In the genomic region with DNA sequence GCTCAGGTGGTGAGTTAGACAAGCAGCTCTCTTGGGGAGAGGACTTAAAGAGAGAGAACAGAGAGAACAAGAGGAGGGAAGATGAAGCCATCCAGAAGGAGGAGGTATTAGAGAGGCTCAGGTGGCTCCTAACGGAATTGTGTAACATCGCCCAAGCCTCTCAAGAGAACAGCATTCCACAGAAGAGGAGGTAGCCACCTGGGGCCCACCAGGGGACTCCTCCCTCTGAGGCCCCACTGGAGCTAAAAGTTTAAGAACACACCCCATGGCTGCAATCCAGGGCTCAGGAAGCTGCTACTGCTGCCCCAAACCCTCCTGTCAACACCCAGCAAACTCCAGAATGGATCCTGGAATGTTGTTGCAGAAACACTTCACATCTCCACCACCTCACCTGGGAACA, we compare ENCODE assay signal across 24 cellular contexts. TPM values are rescaled to one million over a fixed set of nuclear protein-coding genes. Genes with fewer than 3 reads are reported as not detected.
DNase-seq lines count a peak whose midpoint lies in the region; ATAC-seq and TF ChIP-seq lines count a peak whose summit lies in the region.
"Had no signal": no experiment of that assay in that cellular context is flagged by ENCODE, and none has a peak within 500 bp of the region (broad histone marks: within the 10 kb centered on the region; RNA-seq: fewer than 3 reads in every experiment).

No MANE protein-coding gene starts in this region.

- no peaks in the 10 kb centered on the region for H3K36me3 Mint-ChIP-seq in activated naive CD8-positive, alpha-beta T cell treated with anti-CD3 and anti-CD28 coated beads for 36 hours

- ATAC-seq in left lung, result peak; percentile 58
- ATAC-seq in upper lobe of right lung, result peak; percentile 61
- ATAC-seq: GM12878 had no signal

- no peak overlapping the region for H3K27ac Mint-ChIP-seq in activated naive CD8-positive, alpha-beta T cell treated with anti-CD3 and anti-CD28 coated beads for 36 hours
- H3K27ac Mint-ChIP-seq: B cell; CD4-positive, alpha-beta T cell had no signal

- DNase-seq in NCI-H2171 treated with DMSO at 0.1 percent for 48 hours (lab: John Stamatoyannopoulos, UW) (peak; percentile 19), NCI-H2171 (lab: John Stamatoyannopoulos, UW) (no peak), left lung (no peak), upper lobe of right lung (no peak)
- no peak for DNase-seq in activated naive CD8-positive, alpha-beta T cell treated with anti-CD3 and anti-CD28 coated beads for 36 hours
- DNase-seq: AML-193; CD4-positive, alpha-beta T cell; CD8-positive, alpha-beta memory T cell; COR-L47; DMS 273 treated with DMSO at 0.1 percent for 48 hours; DMS153; DMS53; DMS79; DND-41; EL; GDM1 had no signal

- no peaks in the 10 kb centered on the region for H3K4me1 Mint-ChIP-seq in activated naive CD8-positive, alpha-beta T cell treated with anti-CD3 and anti-CD28 coated beads for 36 hours
- H3K4me1 Mint-ChIP-seq: B cell; CD8-positive, alpha-beta memory T cell had no signal

- H3K9me3 Mint-ChIP-seq in activated naive CD8-positive, alpha-beta T cell treated with anti-CD3 and anti-CD28 coated beads for 36 hours, result peaks cover 3% of the 10 kb centered on the region

- intact Hi-C loops in left lung (cut with DNase I), result no loop called here
- intact Hi-C loops in upper lobe of right lung (cut with DNase I), result no loop called here

- H3K9me3 ChIP-seq in left lung (peaks cover 0 to 7% of the 10 kb centered on the region in 2 donors), upper lobe of right lung (no peaks in the 10 kb centered on the region)

- peaks cover 7% of the 10 kb centered on the region for H3K27me3 Mint-ChIP-seq in activated naive CD8-positive, alpha-beta T cell treated with anti-CD3 and anti-CD28 coated beads for 36 hours

- TF ChIP-seq CTCF in left lung (IDR thresholded peaks at IDR 0.05), result no peak
- no peak for TF ChIP-seq CTCF in upper lobe of right lung (IDR thresholded peaks at IDR 0.05)

- H3K4me3 Mint-ChIP-seq in activated naive CD8-positive, alpha-beta T cell treated with anti-CD3 and anti-CD28 coated beads for 36 hours, result no peak overlapping the region
- H3K4me3 Mint-ChIP-seq: B cell; CD4-positive, alpha-beta T cell; CD8-positive, alpha-beta memory T cell had no signal

- H3K4me1 ChIP-seq in left lung (no peaks in the 10 kb centered on the region), upper lobe of right lung (no peaks in the 10 kb centered on the region)
- H3K4me1 ChIP-seq: A549 had no signal

- no peak overlapping the region for H3K27ac ChIP-seq in left lung
- H3K27ac ChIP-seq in upper lobe of right lung, result no peak overlapping the region
- H3K27ac ChIP-seq: 22Rv1; A549; BLaER1 treated with 17β-estradiol and CSF1 and Interleukin-3, amounts not matched to agents 10 nM and 100 nM; C4-2B had no signal

- H3K4me3 ChIP-seq in left lung (no peak overlapping the region), upper lobe of right lung (no peak overlapping the region)
- H3K4me3 ChIP-seq: A549; BLaER1 treated with 17β-estradiol and CSF1 and Interleukin-3, amounts not matched to agents 10 nM and 100 nM; GM12878 had no signal

- no peaks in the 10 kb centered on the region for H3K27me3 ChIP-seq in left lung
- no peaks in the 10 kb centered on the region for H3K27me3 ChIP-seq in upper lobe of right lung
- H3K27me3 ChIP-seq: BLaER1 treated with 17β-estradiol and CSF1 and Interleukin-3, amounts not matched to agents 10 nM and 100 nM had no signal

- H3K36me3 ChIP-seq in left lung (no peaks in the 10 kb centered on the region), upper lobe of right lung (no peaks in the 10 kb centered on the region)
- H3K36me3 ChIP-seq: BLaER1 treated with 17β-estradiol and CSF1 and Interleukin-3, amounts not matched to agents 10 nM and 100 nM had no signal

RNA-seq across cellular contexts. Expression of gene MDFI, which starts 23.6 kb away (rescaled TPM):
- total RNA-seq in left lung (10 to 100 TPM; 25.9 to 45.9 TPM), upper lobe of right lung (11.0 TPM)
- not detected for total RNA-seq in activated naive CD8-positive, alpha-beta T cell treated with anti-CD3 and anti-CD28 coated beads for 36 hours
- total RNA-seq: A172; B cell; CD4-positive, alpha-beta T cell; CD8-positive, alpha-beta memory T cell; G401; GM12878 had no signal

Comparison
In these comparisons a context has a peak if more than half of its experiments do, and no peak if none do; other contexts are left out.
1. RNA of gene MDFI, which starts 23.6 kb away (total RNA-seq): 25.9 to 45.9 TPM in left lung and 11.0 TPM in upper lobe of right lung (single experiment); not detected in activated naive CD8-positive, alpha-beta T cell treated with anti-CD3 and anti-CD28 coated beads for 36 hours; every median in the first group is over 10 times any median in the second.